In the genomic region with DNA sequence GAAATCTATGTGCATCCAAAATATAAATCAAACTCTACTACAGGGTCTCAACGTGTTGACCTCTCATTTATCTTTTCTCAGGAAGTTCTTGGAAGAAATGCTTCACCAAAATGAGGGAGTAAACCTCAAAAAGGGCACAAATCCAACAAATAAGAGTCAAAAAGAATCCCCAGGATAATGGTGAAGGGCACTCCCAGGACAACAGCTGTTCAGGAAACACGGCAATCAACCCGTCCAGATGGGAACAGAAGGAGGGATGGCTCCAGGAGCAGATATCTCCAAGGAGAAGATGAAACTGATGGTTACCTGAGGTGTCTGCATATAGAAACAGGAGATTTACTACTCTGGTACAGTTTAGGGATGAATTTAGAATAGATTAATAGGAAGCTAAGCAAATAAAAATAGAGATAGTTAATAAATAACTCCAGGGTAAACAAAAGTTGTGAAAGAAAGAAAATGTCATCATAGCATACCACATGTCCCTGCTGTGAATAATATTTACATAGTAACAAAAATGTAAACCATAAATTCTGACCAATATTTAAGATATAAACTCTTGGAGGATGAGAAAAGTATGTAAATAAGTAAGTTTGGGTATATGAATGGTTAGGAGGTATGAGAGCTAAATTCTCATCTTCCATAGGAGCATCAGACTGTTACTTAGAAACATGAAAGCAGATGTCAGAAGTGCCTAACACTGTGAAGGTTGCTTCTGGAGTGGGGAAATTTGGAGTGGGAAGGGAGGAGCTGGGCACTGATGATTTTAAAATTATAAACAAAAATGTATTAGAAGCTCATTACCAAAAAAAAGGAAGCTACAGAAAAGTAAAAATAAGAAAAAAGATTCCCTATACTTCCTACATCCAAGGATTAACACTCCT, we compare ENCODE assay signal across 24 cellular contexts.
DNase-seq lines count a peak whose midpoint lies in the region; ATAC-seq, FAIRE-seq and TF ChIP-seq lines count a peak whose summit lies in the region.
"Had no signal": no experiment of that assay in that cellular context is flagged by ENCODE, and none has a peak within 500 bp of the region (broad histone marks: within the 10 kb centered on the region; RNA-seq: fewer than 3 reads in every experiment).

No MANE protein-coding gene starts in this region.

- no peaks in the 10 kb centered on the region for H3K36me3 ChIP-seq in right lobe of liver

- peak overlapping the region; percentile 59 for H3K27ac ChIP-seq in 22Rv1
- H3K27ac ChIP-seq in right lobe of liver = peak overlapping the region in 2 of 3 donors; percentile 41 to 67
- no peak overlapping the region for H3K27ac ChIP-seq in RWPE1
- H3K27ac ChIP-seq: C4-2B, KMS-11, SK-N-MC had no signal

- ATAC-seq in right lobe of liver = peak; percentile 87 to 97 (median 92)
- ATAC-seq in HG02981 (IDR thresholded peaks at IDR 0.05; ENCODE audit: unreplicated experiment) = no peak
- ATAC-seq: Right ventricle myocardium inferior had no signal

- CTCF ChIA-PET in RWPE1 (lab: Yijun Ruan, JAX) = no interaction called here

- H3K9me3 ChIP-seq in right lobe of liver = peaks cover 0 to 4% (median 0%) of the 10 kb centered on the region in 4 donors

- no peak for FAIRE-seq in frontal cortex (lab: Jason Lieb, UNC)
- FAIRE-seq: D721Med, HTR-8/SVneo, RCC 7860 had no signal

- H3K27me3 ChIP-seq in right lobe of liver = no peaks in the 10 kb centered on the region

- peaks cover 0 to 26% (median 3%) of the 10 kb centered on the region in 4 donors for H3K4me1 ChIP-seq in right lobe of liver

- TF ChIP-seq POLR2A in right lobe of liver (IDR thresholded peaks at IDR 0.05) = no peak

- POLR2A ChIA-PET in RWPE1 (lab: Yijun Ruan, JAX; ENCODE audit: low non-redundant PET) = no interaction called here

- no peak overlapping the region for H3K4me3 ChIP-seq in right lobe of liver
- H3K4me3 ChIP-seq: SK-N-MC had no signal

- no peak for TF ChIP-seq CTCF in 22Rv1 (IDR thresholded peaks at IDR 0.05)
- no peak for TF ChIP-seq CTCF in right lobe of liver (IDR thresholded peaks at IDR 0.05)
- no peak for TF ChIP-seq CTCF in RWPE1 (conservative IDR thresholded peaks at IDR 0.05; ENCODE audit: low read depth)

- WGBS in right lobe of liver (ENCODE audit: insufficient coverage, low coverage, low lambda C conversion rate, missing lambda C conversion rate) = 4% methylated on average over 3 of the region's 3 CpGs

- DNase-seq in HT-29 (ENCODE audit: low spot score) (peak; percentile 23), fibroblast of gingiva (ENCODE audit: low read depth) (peak; percentile 12), right lobe of liver (no peak), frontal cortex (ENCODE audit: low spot score in 2 of 2) (no peak), RWPE1 (ENCODE audit: low spot score) (no peak), SHP77 (lab: John Stamatoyannopoulos, UW) (no peak)
- DNase-seq: CD8-positive, alpha-beta memory T cell; DMS79; H9; IMR-90; NCI-H1105; NCI-H146; NCI-H2029 treated with DMSO at 0.1 percent for 48 hours; NCI-H526; OCI-M1 had no signal

- intact Hi-C loops in right lobe of liver (cut with DNase I) = no loop called here

Comparison
In these comparisons a context has a peak if more than half of its experiments do, and no peak if none do; other contexts are left out.
1. DNase-seq: peak in HT-29 (single experiment) and fibroblast of gingiva (single experiment); none in right lobe of liver (0 of 3), frontal cortex (0 of 2), RWPE1 (single experiment) and SHP77 (0 of 2).